Comparison of ENCODE assay signal across 8 cellular contexts in genomic region chr11:62880231-62880802, GRCh38. TPM values are rescaled to one million over a fixed set of nuclear protein-coding genes. Genes with fewer than 3 reads are reported as not detected.
DNase-seq lines count a peak whose midpoint lies in the region; ATAC-seq and TF ChIP-seq lines count a peak whose summit lies in the region.

No MANE protein-coding gene starts in this region.

- intact Hi-C loops in posterior vena cava (cut with DNase I), result no loop called here

- H4K20me1 ChIP-seq in DOHH2 (ENCODE audit: control insufficient read depth, insufficient read depth, low read depth, low read length), result peaks cover 8% of the 10 kb centered on the region

- peaks cover 24% of the 10 kb centered on the region for H3F3A ChIP-seq in DOHH2 (ENCODE audit: control insufficient read depth, insufficient read depth)

- peak overlapping the region; percentile 69 for H3K27ac ChIP-seq in DOHH2 (ENCODE audit: low read depth, low read length)

- no peaks in the 10 kb centered on the region for H3K27me3 ChIP-seq in DOHH2 (ENCODE audit: control insufficient read depth, low read length)

- no peaks in the 10 kb centered on the region for H3K27me3 Mint-ChIP-seq in activated T-helper 17 cell treated with anti-CD3 and anti-CD28 coated beads, Interleukin-2, amount 50 U/mL, for 72 hours

- peaks cover 27% of the 10 kb centered on the region for H3K4me1 Mint-ChIP-seq in activated T-helper 17 cell treated with anti-CD3 and anti-CD28 coated beads, Interleukin-2, amount 50 U/mL, for 72 hours

- peaks cover 80% of the 10 kb centered on the region for H3K36me3 ChIP-seq in DOHH2 (ENCODE audit: control insufficient read depth, low read length)

- H3K4me1 ChIP-seq in DOHH2 (ENCODE audit: control insufficient read depth, low read length), result peaks cover 30% of the 10 kb centered on the region

- TF ChIP-seq CTCF in DOHH2 (IDR thresholded peaks at IDR 0.05; ENCODE audit: low read depth, low read length, poor library complexity, severe bottlenecking), result no peak

- peak; percentile 6 for ATAC-seq in GM21360 (IDR thresholded peaks at IDR 0.05; ENCODE audit: unreplicated experiment)
- peak; percentile 47 for ATAC-seq in activated T-helper 17 cell treated with anti-CD3 and anti-CD28 coated beads, Interleukin-2, amount 50 U/mL, for 72 hours (replicated peaks)
- ATAC-seq in HG03565 (IDR thresholded peaks at IDR 0.05; ENCODE audit: unreplicated experiment), result no peak
- ATAC-seq in GM18867 (IDR thresholded peaks at IDR 0.05; ENCODE audit: unreplicated experiment), result no peak

- no peak for DNase-seq in Jurkat, Clone E6-1 (ENCODE audit: low read depth, low spot score)
- DNase-seq in glomerular visceral epithelial cell (ENCODE audit: extremely low spot score) (peak; percentile 37), posterior vena cava (ENCODE audit: low spot score) (peak; percentile 90)

- H3K4me2 ChIP-seq in DOHH2 (ENCODE audit: low read length), result peak overlapping the region; percentile 99

- H3K79me2 ChIP-seq in DOHH2 (ENCODE audit: control insufficient read depth, low read length), result peaks cover 86% of the 10 kb centered on the region

- no peaks in the 10 kb centered on the region for H3K9me3 Mint-ChIP-seq in activated T-helper 17 cell treated with anti-CD3 and anti-CD28 coated beads, Interleukin-2, amount 50 U/mL, for 72 hours

- no peaks in the 10 kb centered on the region for H3K9me3 ChIP-seq in DOHH2 (ENCODE audit: control insufficient read depth, insufficient read depth, low read length)

- peaks cover 69% of the 10 kb centered on the region for H3K36me3 Mint-ChIP-seq in activated T-helper 17 cell treated with anti-CD3 and anti-CD28 coated beads, Interleukin-2, amount 50 U/mL, for 72 hours (ENCODE audit: low read depth)

- peak overlapping the region; percentile 99 for H3K4me3 Mint-ChIP-seq in activated T-helper 17 cell treated with anti-CD3 and anti-CD28 coated beads, Interleukin-2, amount 50 U/mL, for 72 hours

- peak overlapping the region; percentile 99 for H3K27ac Mint-ChIP-seq in activated T-helper 17 cell treated with anti-CD3 and anti-CD28 coated beads, Interleukin-2, amount 50 U/mL, for 72 hours

- H3K9me2 ChIP-seq in DOHH2 (replicated peaks; ENCODE audit: control insufficient read depth, low read length), result no peaks in the 10 kb centered on the region

- H3K4me3 ChIP-seq in DOHH2 (ENCODE audit: low read length), result peak overlapping the region; percentile 92
- peak overlapping the region; percentile 96 for H3K4me3 ChIP-seq in Jurkat, Clone E6-1 (ENCODE audit: low read length)

RNA-seq across cellular contexts. Expression of gene SLC3A2, which starts 0.4 kb away (rescaled TPM):
- polyA plus RNA-seq in Jurkat, Clone E6-1 (2012; ENCODE audit: insufficient read depth, insufficient read length), result 237 TPM
- total RNA-seq in activated T-helper 17 cell treated with anti-CD3 and anti-CD28 coated beads, Interleukin-2, amount 50 U/mL, for 72 hours, result 100 to 1,000 TPM; 176 to 287 TPM
- total RNA-seq in posterior vena cava, result 100 to 1,000 TPM in 1 of 2 donors, 10 to 100 TPM in 1; 89.4 to 114 TPM

RNA-seq across cellular contexts. Expression of gene CHRM1, which starts 40.8 kb away (rescaled TPM):
- polyA plus RNA-seq in Jurkat, Clone E6-1 (2012; ENCODE audit: insufficient read depth, insufficient read length), result not detected
- total RNA-seq in activated T-helper 17 cell treated with anti-CD3 and anti-CD28 coated beads, Interleukin-2, amount 50 U/mL, for 72 hours, result not detected
- not detected for total RNA-seq in posterior vena cava

RNA-seq across cellular contexts. Expression of gene WDR74, which starts 40.9 kb away (rescaled TPM):
- polyA plus RNA-seq in Jurkat, Clone E6-1 (2012; ENCODE audit: insufficient read depth, insufficient read length), result 64.3 TPM
- 100 to 1,000 TPM in 1 of 2 donors, 10 to 100 TPM in 1; 70.3 to 104 TPM for total RNA-seq in activated T-helper 17 cell treated with anti-CD3 and anti-CD28 coated beads, Interleukin-2, amount 50 U/mL, for 72 hours
- 10 to 100 TPM; 38.5 to 45.6 TPM for total RNA-seq in posterior vena cava

RNA-seq across cellular contexts. Expression of gene TEX54, which starts 47.7 kb away (rescaled TPM):
- polyA plus RNA-seq in Jurkat, Clone E6-1 (2012; ENCODE audit: insufficient read depth, insufficient read length), result not detected
- under 1 TPM; 0.82 TPM for total RNA-seq in activated T-helper 17 cell treated with anti-CD3 and anti-CD28 coated beads, Interleukin-2, amount 50 U/mL, for 72 hours
- total RNA-seq in posterior vena cava, result not detected

RNA-seq across cellular contexts. Expression of gene STX5, which starts 48.5 kb away (rescaled TPM):
- polyA plus RNA-seq in Jurkat, Clone E6-1 (2012; ENCODE audit: insufficient read depth, insufficient read length), result 32.9 TPM
- total RNA-seq in activated T-helper 17 cell treated with anti-CD3 and anti-CD28 coated beads, Interleukin-2, amount 50 U/mL, for 72 hours, result 10 to 100 TPM; 23.4 to 32.0 TPM
- 10 to 100 TPM; 32.8 to 34.0 TPM for total RNA-seq in posterior vena cava

Comparison
In these comparisons a context has a peak if more than half of its experiments do, and no peak if none do; other contexts are left out.
1. ATAC-seq: peak in GM21360 (single experiment) and activated T-helper 17 cell treated with anti-CD3 and anti-CD28 coated beads, Interleukin-2, amount 50 U/mL, for 72 hours (single experiment); none in HG03565 (single experiment) and GM18867 (single experiment).